ENCODE assay signal across 27 cellular contexts in genomic region chr4:182068920-182069319, GRCh38.
"Had no signal": no experiment of that assay in that cellular context is flagged by ENCODE, and none has a peak within 500 bp of the region (broad histone marks: within the 10 kb centered on the region; RNA-seq: fewer than 3 reads in every experiment).

No MANE protein-coding gene starts in this region.

- FAIRE-seq: colon, islet of Langerhans, keratinocyte had no signal

- H3K27ac Mint-ChIP-seq: effector memory CD8-positive, alpha-beta T cell; endodermal cell; naive thymus-derived CD4-positive, alpha-beta T cell had no signal

- H3K4me1 Mint-ChIP-seq: endodermal cell; naive thymus-derived CD4-positive, alpha-beta T cell had no signal

- ATAC-seq: effector memory CD8-positive, alpha-beta T cell; esophagus mucosa; gastrocnemius medialis; heart right ventricle; left cardiac atrium; left lung; left ventricle myocardium superior; lower lobe of right lung; naive thymus-derived CD4-positive, alpha-beta T cell had no signal

- H3K4me1 ChIP-seq: esophagus squamous epithelium, gastrocnemius medialis, heart right ventricle, left lung, lower lobe of right lung had no signal

- DNase-seq: dermis blood vessel endothelial cell; dorsolateral prefrontal cortex; effector CD4-positive, alpha-beta T cell; effector memory CD8-positive, alpha-beta T cell; endodermal cell; erythroblast; esophagus squamous epithelium; foreskin fibroblast; foreskin melanocyte; gastrocnemius medialis; glutamatergic neuron; head of caudate nucleus; heart right ventricle; hippocampal formation; left cardiac atrium; left lung; left ventricle myocardium superior; lower lobe of right lung; mesenchymal stem cell; midbrain; naive thymus-derived CD4-positive, alpha-beta T cell had no signal

- H3K9me3 ChIP-seq: gastrocnemius medialis, lower lobe of right lung had no signal

- H3K27me3 ChIP-seq: esophagus squamous epithelium, gastrocnemius medialis, left lung had no signal

- H3K4me3 Mint-ChIP-seq: effector memory CD8-positive, alpha-beta T cell; endodermal cell; naive thymus-derived CD4-positive, alpha-beta T cell had no signal

- H3K27me3 Mint-ChIP-seq: effector memory CD8-positive, alpha-beta T cell had no signal

- H3K36me3 ChIP-seq: esophagus squamous epithelium, gastrocnemius medialis, heart right ventricle, left lung, lower lobe of right lung had no signal

- H3K27ac ChIP-seq: coronary artery, dorsolateral prefrontal cortex, epithelial cell of prostate, esophagus squamous epithelium, gastrocnemius medialis, heart right ventricle, left lung, lower lobe of right lung had no signal

- H3K4me3 ChIP-seq: coronary artery, dorsolateral prefrontal cortex, esophagus squamous epithelium, gastrocnemius medialis, heart right ventricle, left lung, lower lobe of right lung had no signal

- H3K36me3 Mint-ChIP-seq: naive thymus-derived CD4-positive, alpha-beta T cell had no signal
